In genomic region chr9:71136696-71137095, GRCh38 we compare ENCODE assay signal across 33 cellular contexts. TPM values are rescaled to one million over a fixed set of nuclear protein-coding genes. Genes with fewer than 3 reads are reported as not detected.
"Had no signal": no experiment of that assay in that cellular context is flagged by ENCODE, and none has a peak within 500 bp of the region (broad histone marks: within the 10 kb centered on the region; RNA-seq: fewer than 3 reads in every experiment).

No MANE protein-coding gene starts in this region.

- H3K36me3 Mint-ChIP-seq: activated naive CD4-positive, alpha-beta T cell treated with anti-CD3 and anti-CD28 coated beads, Interleukin-2, amount 10 ng/mL, durations not matched to agents 7 days and 5 days; activated naive CD8-positive, alpha-beta T cell had no signal

- H3K9me3 ChIP-seq: body of pancreas, esophagus muscularis mucosa, gastrocnemius medialis, heart left ventricle had no signal

- FAIRE-seq: colon had no signal

- H3K4me1 Mint-ChIP-seq: activated CD4-positive, alpha-beta memory T cell treated with anti-CD3 and anti-CD28 coated beads, Interleukin-2, amount 10 ng/mL, durations not matched to agents 7 days and 5 days; activated CD4-positive, alpha-beta T cell treated with anti-CD3 and anti-CD28 coated beads, Interleukin-2, amount 10 ng/mL, durations not matched to agents 7 days and 5 days; activated naive CD4-positive, alpha-beta T cell treated with anti-CD3 and anti-CD28 coated beads, Interleukin-2, amount 10 ng/mL, durations not matched to agents 7 days and 5 days; T-helper 17 cell had no signal

- H3K27me3 Mint-ChIP-seq: activated CD4-positive, alpha-beta memory T cell treated with anti-CD3 and anti-CD28 coated beads, Interleukin-2, amount 10 ng/mL, durations not matched to agents 7 days and 5 days; activated CD4-positive, alpha-beta T cell treated with anti-CD3 and anti-CD28 coated beads, Interleukin-2, amount 10 ng/mL, durations not matched to agents 7 days and 5 days; activated naive CD4-positive, alpha-beta T cell treated with anti-CD3 and anti-CD28 coated beads, Interleukin-2, amount 10 ng/mL, durations not matched to agents 7 days and 5 days; activated T-cell treated with anti-CD3 and anti-CD28 coated beads, Interleukin-2, amount 50 U/mL, for 24 hours; effector memory CD8-positive, alpha-beta T cell; T-helper 17 cell had no signal

- H3K4me3 Mint-ChIP-seq: activated CD4-positive, alpha-beta memory T cell treated with anti-CD3 and anti-CD28 coated beads, Interleukin-2, amount 10 ng/mL, durations not matched to agents 7 days and 5 days; activated CD4-positive, alpha-beta T cell treated with anti-CD3 and anti-CD28 coated beads, Interleukin-2, amount 10 ng/mL, durations not matched to agents 7 days and 5 days; activated naive CD4-positive, alpha-beta T cell treated with anti-CD3 and anti-CD28 coated beads, Interleukin-2, amount 10 ng/mL, durations not matched to agents 7 days and 5 days; activated naive CD8-positive, alpha-beta T cell; activated T-cell treated with anti-CD3 and anti-CD28 coated beads, Interleukin-2, amount 50 U/mL, for 24 hours; activated T-cell treated with anti-CD3 and anti-CD28 coated beads, Interleukin-2, amount 50 U/mL, for 72 hours; effector memory CD8-positive, alpha-beta T cell; T-helper 17 cell; T-helper 2 cell treated with Interferon-gamma antibody and Interleukin-4, amounts not matched to agents 5 μg/mL and 100 μg/mL, for 36 hours had no signal

- ATAC-seq: activated T-cell treated with anti-CD3 and anti-CD28 coated beads, Interleukin-2, amount 50 U/mL, for 72 hours; body of pancreas; effector memory CD8-positive, alpha-beta T cell; foreskin keratinocyte; gastrocnemius medialis; heart left ventricle; T-helper 17 cell had no signal

- H3K9me3 Mint-ChIP-seq: activated CD4-positive, alpha-beta memory T cell treated with anti-CD3 and anti-CD28 coated beads, Interleukin-2, amount 10 ng/mL, durations not matched to agents 7 days and 5 days; activated CD4-positive, alpha-beta T cell treated with anti-CD3 and anti-CD28 coated beads, Interleukin-2, amount 10 ng/mL, durations not matched to agents 7 days and 5 days; activated naive CD4-positive, alpha-beta T cell treated with anti-CD3 and anti-CD28 coated beads, Interleukin-2, amount 10 ng/mL, durations not matched to agents 7 days and 5 days; activated T-cell treated with anti-CD3 and anti-CD28 coated beads, Interleukin-2, amount 50 U/mL, for 24 hours; activated T-cell treated with anti-CD3 and anti-CD28 coated beads, Interleukin-2, amount 50 U/mL, for 72 hours; effector memory CD8-positive, alpha-beta T cell; T-helper 2 cell treated with Interferon-gamma antibody and Interleukin-4, amounts not matched to agents 5 μg/mL and 100 μg/mL, for 36 hours had no signal

- H3K27me3 ChIP-seq: body of pancreas, esophagus muscularis mucosa, foreskin keratinocyte, gastrocnemius medialis, heart left ventricle had no signal

- H3K4me3 ChIP-seq: body of pancreas, esophagus muscularis mucosa, gastrocnemius medialis, heart left ventricle had no signal

- H3K27ac ChIP-seq: body of pancreas, esophagus muscularis mucosa, foreskin keratinocyte, gastrocnemius medialis, heart left ventricle had no signal

- H3K27ac Mint-ChIP-seq: activated CD4-positive, alpha-beta memory T cell treated with anti-CD3 and anti-CD28 coated beads, Interleukin-2, amount 10 ng/mL, durations not matched to agents 7 days and 5 days; activated CD4-positive, alpha-beta T cell treated with anti-CD3 and anti-CD28 coated beads, Interleukin-2, amount 10 ng/mL, durations not matched to agents 7 days and 5 days; activated naive CD4-positive, alpha-beta T cell treated with anti-CD3 and anti-CD28 coated beads, Interleukin-2, amount 10 ng/mL, durations not matched to agents 7 days and 5 days; activated naive CD8-positive, alpha-beta T cell; activated T-cell treated with anti-CD3 and anti-CD28 coated beads, Interleukin-2, amount 50 U/mL, for 24 hours; activated T-cell treated with anti-CD3 and anti-CD28 coated beads, Interleukin-2, amount 50 U/mL, for 72 hours; effector memory CD8-positive, alpha-beta T cell; T-helper 17 cell; T-helper 2 cell treated with Interferon-gamma antibody and Interleukin-4, amounts not matched to agents 5 μg/mL and 100 μg/mL, for 36 hours had no signal

- H3K4me1 ChIP-seq: body of pancreas, esophagus muscularis mucosa, foreskin keratinocyte, gastrocnemius medialis, heart left ventricle had no signal

- H3K36me3 ChIP-seq: esophagus muscularis mucosa, gastrocnemius medialis, heart left ventricle had no signal

- DNase-seq: activated CD4-positive, alpha-beta memory T cell treated with anti-CD3 and anti-CD28 coated beads, Interleukin-2, amount 10 ng/mL, durations not matched to agents 7 days and 5 days; activated CD4-positive, alpha-beta T cell treated with anti-CD3 and anti-CD28 coated beads for 1 hour; activated CD4-positive, alpha-beta T cell treated with anti-CD3 and anti-CD28 coated beads for 4 hours; activated CD4-positive, alpha-beta T cell treated with anti-CD3 and anti-CD28 coated beads, Interleukin-2, amount 10 ng/mL, durations not matched to agents 7 days and 5 days; activated CD4-positive, alpha-beta T cell treated with anti-CD3 and anti-CD28 coated beads, Interleukin-2, amount 50 U/mL, for 4 hours; activated CD4-positive, CD25-positive, alpha-beta regulatory T cell; activated CD8-positive, alpha-beta memory T cell treated with anti-CD3 and anti-CD28 coated beads, Interleukin-2, amount 50 U/mL, for 48 hours; activated gamma-delta T cell; activated naive CD4-positive, alpha-beta T cell; activated naive CD4-positive, alpha-beta T cell treated with anti-CD3 and anti-CD28 coated beads, Interleukin-2, amount 10 ng/mL, durations not matched to agents 7 days and 5 days; activated T-cell treated with anti-CD3 and anti-CD28 coated beads for 4 hours; activated T-cell treated with anti-CD3 and anti-CD28 coated beads, Interleukin-2, amount 50 U/mL, for 24 hours; activated T-cell treated with anti-CD3 and anti-CD28 coated beads, Interleukin-2, amount 50 U/mL, for 72 hours; amniotic stem cell; aorta; body of pancreas; caudate nucleus; cortex of kidney; dermis blood vessel endothelial cell; effector CD4-positive, alpha-beta T cell; effector memory CD8-positive, alpha-beta T cell; erythroblast; foreskin keratinocyte; gastrocnemius medialis; glutamatergic neuron; heart left ventricle; T-helper 17 cell; T1000 had no signal

RNA-seq across cellular contexts. Expression of gene TRPM3, which starts 15.3 kb away (rescaled TPM):
- total RNA-seq: activated CD4-positive, alpha-beta memory T cell treated with anti-CD3 and anti-CD28 coated beads, Interleukin-2, amount 10 ng/mL, durations not matched to agents 7 days and 5 days; activated CD4-positive, alpha-beta T cell treated with anti-CD3 and anti-CD28 coated beads, Interleukin-2, amount 10 ng/mL, durations not matched to agents 7 days and 5 days; activated T-cell treated with anti-CD3 and anti-CD28 coated beads, Interleukin-2, amount 50 U/mL, for 72 hours; chondrocyte; foreskin keratinocyte; T-helper 17 cell had no signal
- polyA plus RNA-seq: foreskin keratinocyte had no signal
